ENCODE assay signal across 12 cellular contexts in the genomic region with DNA sequence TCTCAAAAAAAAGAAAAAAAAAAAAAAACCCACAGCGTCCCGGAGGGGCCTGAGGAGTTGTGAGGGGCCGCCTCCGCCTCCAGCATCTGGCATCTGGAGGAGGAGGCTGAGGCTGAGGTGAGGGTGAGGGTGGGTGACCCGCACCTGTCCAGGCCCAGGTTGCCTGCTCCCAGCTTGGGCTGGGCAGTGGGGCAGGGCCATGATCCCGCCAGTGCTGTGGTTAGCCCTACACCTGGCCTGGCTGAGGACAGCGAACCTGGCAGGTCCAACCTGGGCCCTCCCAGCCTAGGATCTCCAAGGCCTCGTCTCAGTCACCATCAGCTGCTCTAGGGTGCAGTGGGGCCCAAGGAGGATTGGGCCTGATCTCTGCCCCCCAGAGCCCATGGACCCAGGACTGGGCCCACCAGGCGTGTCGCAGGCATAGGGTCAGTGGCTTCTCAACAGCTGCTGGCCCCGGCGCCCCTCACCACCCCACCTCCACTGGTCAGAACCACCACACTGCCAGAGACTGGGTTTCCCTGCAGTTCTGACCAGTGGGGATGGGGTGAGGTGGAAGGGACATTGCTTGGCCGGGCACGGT. TPM values are rescaled to one million over a fixed set of nuclear protein-coding genes. Genes with fewer than 3 reads are reported as not detected.
DNase-seq lines count a peak whose midpoint lies in the region; ATAC-seq and TF ChIP-seq lines count a peak whose summit lies in the region.
"Had no signal": no experiment of that assay in that cellular context is flagged by ENCODE, and none has a peak within 500 bp of the region (broad histone marks: within the 10 kb centered on the region; RNA-seq: fewer than 3 reads in every experiment).

No MANE protein-coding gene starts in this region.

- no peak overlapping the region for H3K27ac ChIP-seq in HUES6 (ENCODE audit: low read depth, low read length)

- H3K27me3 Mint-ChIP-seq in activated CD4-positive, alpha-beta memory T cell treated with anti-CD3 and anti-CD28 coated beads for 36 hours = no peaks in the 10 kb centered on the region
- no peaks in the 10 kb centered on the region for H3K27me3 Mint-ChIP-seq in activated CD4-positive, alpha-beta memory T cell treated with anti-CD3 and anti-CD28 coated beads, Interleukin-2, amount 10 ng/mL, durations not matched to agents 7 days and 5 days
- H3K27me3 Mint-ChIP-seq in chondrocyte (ENCODE audit: low read depth) (no peaks in the 10 kb centered on the region), Caco-2 (ENCODE audit: insufficient read depth, unreplicated experiment) (no peaks in the 10 kb centered on the region)
- H3K27me3 Mint-ChIP-seq: activated naive CD8-positive, alpha-beta T cell had no signal

- POLR2A ChIA-PET in activated CD4-positive, alpha-beta memory T cell treated with anti-CD3 and anti-CD28 coated beads for 36 hours (lab: Charles Lee) = no interaction called here
- POLR2A ChIA-PET in activated CD4-positive, alpha-beta memory T cell treated with anti-CD3 and anti-CD28 coated beads, Interleukin-2, amount 10 ng/mL, durations not matched to agents 7 days and 5 days (lab: Charles Lee) = interaction anchor here (1.3 to 1.7 kb wide), 2 partner anchors 12 to 32 kb away, joined by 3 to 5 read pairs; no protein-coding TSS in a partner anchor
- POLR2A ChIA-PET in Caco-2 (lab: Charles Lee) = no interaction called here

- H3K4me3 ChIP-seq in HUES6 (ENCODE audit: low read depth, low read length) (0 out of 2 replicates have a peak overlapping the region, but pooled peaks have one; percentile 77), Caco-2 (ENCODE audit: low read depth, low read length) (no peak overlapping the region)

- no peak overlapping the region for H3K27ac Mint-ChIP-seq in activated CD4-positive, alpha-beta memory T cell treated with anti-CD3 and anti-CD28 coated beads for 36 hours
- H3K27ac Mint-ChIP-seq in activated CD4-positive, alpha-beta memory T cell treated with anti-CD3 and anti-CD28 coated beads, Interleukin-2, amount 10 ng/mL, durations not matched to agents 7 days and 5 days = no peak overlapping the region
- H3K27ac Mint-ChIP-seq in chondrocyte (ENCODE audit: unreplicated experiment) (no peak overlapping the region), Caco-2 (ENCODE audit: unreplicated experiment) (no peak overlapping the region)

- CTCF ChIA-PET in activated CD4-positive, alpha-beta memory T cell treated with anti-CD3 and anti-CD28 coated beads for 36 hours (lab: Charles Lee) = no interaction called here
- CTCF ChIA-PET in activated CD4-positive, alpha-beta memory T cell treated with anti-CD3 and anti-CD28 coated beads, Interleukin-2, amount 10 ng/mL, durations not matched to agents 7 days and 5 days (lab: Charles Lee) = interaction anchor here (1.8 kb wide), 1 partner anchor 32 kb away, joined by 6 read pairs; no protein-coding TSS in a partner anchor
- CTCF ChIA-PET in Caco-2 (lab: Charles Lee) = no interaction called here

- peaks cover 9% of the 10 kb centered on the region for H3K4me1 Mint-ChIP-seq in activated CD4-positive, alpha-beta memory T cell treated with anti-CD3 and anti-CD28 coated beads for 36 hours (ENCODE audit: low read depth)
- peaks cover 3% of the 10 kb centered on the region for H3K4me1 Mint-ChIP-seq in activated CD4-positive, alpha-beta memory T cell treated with anti-CD3 and anti-CD28 coated beads, Interleukin-2, amount 10 ng/mL, durations not matched to agents 7 days and 5 days
- no peaks in the 10 kb centered on the region for H3K4me1 Mint-ChIP-seq in chondrocyte (ENCODE audit: low read depth)
- H3K4me1 Mint-ChIP-seq in Caco-2 (ENCODE audit: low read depth, unreplicated experiment) = no peaks in the 10 kb centered on the region

- TF ChIP-seq CTCF in chondrocyte (IDR thresholded peaks at IDR 0.05) (no peak), Caco-2 (IDR thresholded peaks at IDR 0.05; ENCODE audit: insufficient read depth in 1 of 2, low read depth in 1 of 2, low read length in 1 of 2, severe bottlenecking in 1 of 2, unreplicated experiment in 1 of 2) (no peak)

- no peak overlapping the region for H3K9ac ChIP-seq in HUES6 (ENCODE audit: low read length)

- no peaks in the 10 kb centered on the region for H3K36me3 Mint-ChIP-seq in activated CD4-positive, alpha-beta memory T cell treated with anti-CD3 and anti-CD28 coated beads for 36 hours
- H3K36me3 Mint-ChIP-seq in activated CD4-positive, alpha-beta memory T cell treated with anti-CD3 and anti-CD28 coated beads, Interleukin-2, amount 10 ng/mL, durations not matched to agents 7 days and 5 days (ENCODE audit: low read depth) = no peaks in the 10 kb centered on the region
- H3K36me3 Mint-ChIP-seq in chondrocyte (ENCODE audit: low read depth) (no peaks in the 10 kb centered on the region), Caco-2 (ENCODE audit: insufficient read depth, unreplicated experiment) (no peaks in the 10 kb centered on the region)
- H3K36me3 Mint-ChIP-seq: activated naive CD8-positive, alpha-beta T cell had no signal

- no peak for DNase-seq in activated CD4-positive, alpha-beta memory T cell treated with anti-CD3 and anti-CD28 coated beads for 36 hours
- DNase-seq in activated CD4-positive, alpha-beta memory T cell treated with anti-CD3 and anti-CD28 coated beads, Interleukin-2, amount 10 ng/mL, durations not matched to agents 7 days and 5 days = no peak
- DNase-seq in chondrocyte (ENCODE audit: low spot score) = no peak
- no peak for DNase-seq in sciatic nerve (ENCODE audit: low spot score)
- DNase-seq in effector CD4-positive, alpha-beta T cell = no peak
- DNase-seq in Caco-2 = no peak
- no peak for DNase-seq in activated T-cell treated with anti-CD3 and anti-CD28 coated beads for 4 hours
- DNase-seq: NCI-H2029 treated with DMSO at 0.1 percent for 48 hours; NK-92 treated with Interleukin-12 subunit alpha and Interleukin-12 subunit beta, amount 100 ng/mL, for 24 hours had no signal

- H3K36me3 ChIP-seq in HUES6 (ENCODE audit: control insufficient read depth, insufficient read depth, low read length) (no peaks in the 10 kb centered on the region), Caco-2 (ENCODE audit: control insufficient read depth, insufficient read depth, low read length) (no peaks in the 10 kb centered on the region)
- H3K36me3 ChIP-seq: heart right ventricle had no signal

- peak; percentile 5 for ATAC-seq in sciatic nerve

- peak overlapping the region; percentile 16 for H3K4me3 Mint-ChIP-seq in activated CD4-positive, alpha-beta memory T cell treated with anti-CD3 and anti-CD28 coated beads for 36 hours
- no peak overlapping the region for H3K4me3 Mint-ChIP-seq in activated CD4-positive, alpha-beta memory T cell treated with anti-CD3 and anti-CD28 coated beads, Interleukin-2, amount 10 ng/mL, durations not matched to agents 7 days and 5 days
- H3K4me3 Mint-ChIP-seq in chondrocyte (ENCODE audit: unreplicated experiment) (peak overlapping the region; percentile 16), Caco-2 (ENCODE audit: unreplicated experiment) (no peak overlapping the region)

- BruUV-seq in Caco-2 (replicated peaks; lab: Mats Ljungman, UMichigan) = no TSS peak

- H3K4me1 ChIP-seq in HUES6 (ENCODE audit: control insufficient read depth, insufficient read depth, low read length) = peaks cover 14% of the 10 kb centered on the region; the same call in 1 of the 2 replicates
- H3K4me1 ChIP-seq in Caco-2 = peaks cover 25% of the 10 kb centered on the region

- no peaks in the 10 kb centered on the region for H3K27me3 ChIP-seq in HUES6 (ENCODE audit: control insufficient read depth, insufficient read depth, low read length)
- no peaks in the 10 kb centered on the region for H3K27me3 ChIP-seq in Caco-2 (replicated peaks; ENCODE audit: control insufficient read depth, insufficient read depth, low read length)
- H3K27me3 ChIP-seq: heart right ventricle had no signal

- H3K9me3 Mint-ChIP-seq in activated CD4-positive, alpha-beta memory T cell treated with anti-CD3 and anti-CD28 coated beads for 36 hours = no peaks in the 10 kb centered on the region
- H3K9me3 Mint-ChIP-seq in activated CD4-positive, alpha-beta memory T cell treated with anti-CD3 and anti-CD28 coated beads, Interleukin-2, amount 10 ng/mL, durations not matched to agents 7 days and 5 days = no peaks in the 10 kb centered on the region
- H3K9me3 Mint-ChIP-seq in chondrocyte (ENCODE audit: low read depth) (no peaks in the 10 kb centered on the region), Caco-2 (ENCODE audit: unreplicated experiment) (no peaks in the 10 kb centered on the region)

- intact Hi-C loops in activated CD4-positive, alpha-beta memory T cell treated with anti-CD3 and anti-CD28 coated beads for 36 hours (cut with micrococcal nuclease) = no loop called here
- intact Hi-C loops in sciatic nerve (cut with DNase I) = no loop called here
- intact Hi-C loops in Caco-2 (cut with micrococcal nuclease; ENCODE audit: unreplicated experiment) = no loop called here

- H3K9me3 ChIP-seq in HUES6 (ENCODE audit: control insufficient read depth, insufficient read depth, low read depth, low read length) = no peaks in the 10 kb centered on the region
- H3K9me3 ChIP-seq in Caco-2 = no peaks in the 10 kb centered on the region
- H3K9me3 ChIP-seq: heart right ventricle had no signal

RNA-seq across cellular contexts. Expression of a gene that starts 36.3 kb away (rescaled TPM):
- total RNA-seq in activated CD4-positive, alpha-beta memory T cell treated with anti-CD3 and anti-CD28 coated beads for 36 hours = 10 to 100 TPM; 14.1 to 14.3 TPM
- 10 to 100 TPM; 22.1 to 23.4 TPM for total RNA-seq in activated CD4-positive, alpha-beta memory T cell treated with anti-CD3 and anti-CD28 coated beads, Interleukin-2, amount 10 ng/mL, durations not matched to agents 7 days and 5 days
- total RNA-seq in chondrocyte (19.6 to 25.2 TPM (median 23.7 TPM) in 3 replicates), sciatic nerve (19.9 TPM), Caco-2 (2022) (31.0 and 33.6 TPM in 2 replicates)

RNA-seq across cellular contexts. Expression of a gene that starts 46.6 kb away (rescaled TPM):
- 10 to 100 TPM; 15.2 to 17.5 TPM for total RNA-seq in activated CD4-positive, alpha-beta memory T cell treated with anti-CD3 and anti-CD28 coated beads for 36 hours
- 10 to 100 TPM; 11.2 to 12.3 TPM for total RNA-seq in activated CD4-positive, alpha-beta memory T cell treated with anti-CD3 and anti-CD28 coated beads, Interleukin-2, amount 10 ng/mL, durations not matched to agents 7 days and 5 days
- total RNA-seq in chondrocyte (17.3 to 19.5 TPM (median 18.0 TPM) in 3 replicates), sciatic nerve (16.0 TPM), Caco-2 (2022) (15.0 and 15.5 TPM in 2 replicates)

Comparison
In these comparisons a context has a peak if more than half of its experiments do, and no peak if none do; other contexts are left out.
1. H3K4me3 Mint-ChIP-seq: peak in activated CD4-positive, alpha-beta memory T cell treated with anti-CD3 and anti-CD28 coated beads for 36 hours (single experiment) and chondrocyte (single experiment); none in activated CD4-positive, alpha-beta memory T cell treated with anti-CD3 and anti-CD28 coated beads, Interleukin-2, amount 10 ng/mL, durations not matched to agents 7 days and 5 days (single experiment) and Caco-2 (single experiment).